In the genomic region with DNA sequence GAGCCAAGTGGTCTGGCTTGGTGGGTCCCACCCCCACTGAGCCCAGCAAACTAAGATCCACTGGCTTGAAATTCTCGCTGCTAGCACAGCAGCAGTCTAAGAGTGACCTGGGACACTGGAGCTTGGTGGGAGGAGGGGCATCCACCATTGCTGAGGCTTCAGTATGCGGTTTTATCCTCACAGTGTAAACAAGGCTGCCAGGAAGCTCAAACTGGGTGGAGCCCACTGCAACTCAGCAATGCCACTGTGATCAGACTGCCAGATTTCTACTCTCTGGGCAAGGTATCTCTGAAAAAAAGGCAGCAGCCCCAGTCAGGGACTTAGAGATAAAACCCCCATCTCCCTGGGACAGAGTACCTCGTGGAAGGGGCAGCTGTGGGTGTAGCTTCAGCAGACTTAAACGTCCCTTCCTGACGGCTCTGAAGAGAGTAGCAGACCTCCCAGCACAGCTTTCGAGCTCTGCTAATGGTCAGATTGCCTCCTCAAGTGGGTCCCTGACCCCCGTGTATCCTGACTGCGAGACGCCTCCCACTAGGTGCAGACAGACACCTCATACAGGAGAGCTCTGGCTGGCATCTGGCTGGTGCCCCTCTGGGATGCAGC, we compare ENCODE assay signal across 13 cellular contexts. TPM values are rescaled to one million over a fixed set of nuclear protein-coding genes. Genes with fewer than 3 reads are reported as not detected.
DNase-seq lines count a peak whose midpoint lies in the region; ATAC-seq, FAIRE-seq and TF ChIP-seq lines count a peak whose summit lies in the region.
"Had no signal": no experiment of that assay in that cellular context is flagged by ENCODE, and none has a peak within 500 bp of the region (broad histone marks: within the 10 kb centered on the region; RNA-seq: fewer than 3 reads in every experiment).

No MANE protein-coding gene starts in this region.

- H2AFZ ChIP-seq in mammary epithelial cell (ENCODE audit: low read depth, low read length): no peak overlapping the region

- H3K4me3 ChIP-seq in mammary epithelial cell (replicated peaks in 1 of 3; ENCODE audit: insufficient read depth in 1 of 3, low read depth in 2 of 3, low read length in 3 of 3): no peak overlapping the region
- H3K4me3 ChIP-seq in lower leg skin (ENCODE audit: low read depth, poor library complexity, severe bottlenecking): no peak overlapping the region

- dilution Hi-C loops in mammary epithelial cell (cut with HindIII; ENCODE audit: low sequenced_read_pairs): no loop called here

- no peak overlapping the region for H3K4me2 ChIP-seq in mammary epithelial cell (ENCODE audit: insufficient read depth, low read depth, low read length)

- H3K27ac ChIP-seq in mammary epithelial cell (ENCODE audit: insufficient read depth, low read depth, low read length): no peak overlapping the region

- no peaks in the 10 kb centered on the region for H3K4me1 Mint-ChIP-seq in MCF 10A (ENCODE audit: insufficient read depth, unreplicated experiment)

- no peaks in the 10 kb centered on the region for H3K27me3 ChIP-seq in mammary epithelial cell (ENCODE audit: insufficient read depth, low read length)

- H3K9me3 ChIP-seq in mammary epithelial cell (replicated peaks; ENCODE audit: insufficient read depth, low read length): no peaks in the 10 kb centered on the region

- intact Hi-C loops in MCF 10A (cut with micrococcal nuclease): no loop called here
- intact Hi-C loops in mammary epithelial cell (cut with micrococcal nuclease): no loop called here
- intact Hi-C loops in lower leg skin (cut with DNase I; ENCODE audit: low total_unique reads): no loop called here

- no peaks in the 10 kb centered on the region for H4K20me1 ChIP-seq in mammary epithelial cell (ENCODE audit: insufficient read depth, low read length)

- DNase-seq in MCF 10A (ENCODE audit: unreplicated experiment) (peak; percentile 46), mammary epithelial cell (no peak), RPMI8226 (peak; percentile 36), erythroblast (lab: John Stamatoyannopoulos, UW) (peak; percentile 31 to 79), urothelium cell line (ENCODE audit: low spot score) (peak; percentile 33), lower leg skin (ENCODE audit: low spot score in 2 of 2) (no peak), LoVo (ENCODE audit: low spot score) (no peak)
- DNase-seq: GF-D8, NCI-H2107, SIG-M5, trophoblast cell had no signal

- no peak overlapping the region for H3K4me3 Mint-ChIP-seq in MCF 10A (ENCODE audit: unreplicated experiment)

- BruUV-seq in MCF 10A (replicated peaks; lab: Mats Ljungman, UMichigan) (no TSS peak), mammary epithelial cell (replicated peaks; lab: Mats Ljungman, UMichigan) (no TSS peak)

- no peaks in the 10 kb centered on the region for H3K9me3 Mint-ChIP-seq in MCF 10A (ENCODE audit: unreplicated experiment)

- POLR2A ChIA-PET in MCF 10A (lab: Yijun Ruan, JAX): interaction anchor here (0.6 kb wide), 1 partner anchor 46 kb away, joined by 3 read pairs; no protein-coding TSS in a partner anchor

- H3K27me3 Mint-ChIP-seq in MCF 10A (ENCODE audit: insufficient read depth, unreplicated experiment): peaks cover 33% of the 10 kb centered on the region

- no peak overlapping the region for H3K9ac ChIP-seq in mammary epithelial cell (ENCODE audit: insufficient read depth, low read length)

- no peaks in the 10 kb centered on the region for H3K79me2 ChIP-seq in mammary epithelial cell (ENCODE audit: insufficient read depth, low read length)

- WGBS in mammary epithelial cell (ENCODE audit: low coverage, missing lambda C conversion rate): 54% methylated on average over 9 of the region's 9 CpGs
- WGBS in lower leg skin, 2 donors: 51 to 64% methylated on average over 9 of the region's 9 CpGs

- TF ChIP-seq POLR2A in erythroblast (IDR thresholded peaks at IDR 0.05; ENCODE audit: low read length) (no peak), lower leg skin (IDR thresholded peaks at IDR 0.05) (no peak)

- no peaks in the 10 kb centered on the region for H3K36me3 ChIP-seq in mammary epithelial cell (ENCODE audit: insufficient read depth, low read length)

- ATAC-seq in HG02763 (IDR thresholded peaks at IDR 0.05; ENCODE audit: unreplicated experiment): no peak

- no peaks in the 10 kb centered on the region for H3K36me3 Mint-ChIP-seq in MCF 10A (ENCODE audit: insufficient read depth, unreplicated experiment)

- CTCF ChIA-PET in MCF 10A (lab: Yijun Ruan, JAX) (interaction anchor here (0.5 to 1.8 kb wide), 6 partner anchors 26 to 411 kb away, joined by 3 to 10 read pairs (median 4); no protein-coding TSS in a partner anchor), mammary epithelial cell (lab: Charles Lee; ENCODE audit: low non-redundant PET) (no interaction called here)

- FAIRE-seq in urothelium cell line (lab: Jason Lieb, UNC): peak; percentile 82

- in situ Hi-C loops in mammary epithelial cell (cut with MboI; ENCODE audit: low sequenced_read_pairs in 2 of 2): loop anchor here in 1 of 2 donors (25.0 kb wide), 1 partner anchor 346 kb away; no protein-coding TSS in a partner anchor

- no peaks in the 10 kb centered on the region for H3K4me1 ChIP-seq in mammary epithelial cell (ENCODE audit: insufficient read depth, low read length)

- no peak overlapping the region for H3K27ac Mint-ChIP-seq in MCF 10A (ENCODE audit: low read depth, unreplicated experiment)

- TF ChIP-seq CTCF in MCF 10A (IDR thresholded peaks at IDR 0.05; ENCODE audit: unreplicated experiment): no peak
- no peak for TF ChIP-seq CTCF in mammary epithelial cell (conservative IDR thresholded peaks at IDR 0.05 in 1 of 2, IDR thresholded peaks at IDR 0.05 in 1 of 2; ENCODE audit: extremely low read depth in 1 of 2, insufficient read depth in 1 of 2, low read depth in 1 of 2, low read length in 2 of 2)
- no peak for TF ChIP-seq CTCF in lower leg skin (IDR thresholded peaks at IDR 0.05)

RNA-seq across cellular contexts. Expression of a gene that starts 18.2 kb away (rescaled TPM):
- total RNA-seq in MCF 10A (2022) (3.3 and 11.4 TPM in 2 replicates), mammary epithelial cell (1 to 10 TPM in 1 of 2 donors, not detected in 1; 2.7 TPM), lower leg skin (1 to 10 TPM in 3 of 4 donors, under 1 TPM in 1; 0.99 to 9.6 (median 5.4) TPM)
- polyA plus RNA-seq in mammary epithelial cell: not detected
- not detected for polyA minus RNA-seq in mammary epithelial cell
- total RNA-seq: activated CD8-positive, alpha-beta memory T cell treated with anti-CD3 and anti-CD28 coated beads for 36 hours had no signal

Comparison
In these comparisons a context has a peak if more than half of its experiments do, and no peak if none do; other contexts are left out.
1. DNase-seq: peak in MCF 10A (single experiment), RPMI8226 (single experiment), erythroblast (2 of 2) and urothelium cell line (single experiment); none in mammary epithelial cell (single experiment), lower leg skin (0 of 2) and LoVo (single experiment).